Comparison of ENCODE assay signal across 8 cellular contexts in the genomic region with DNA sequence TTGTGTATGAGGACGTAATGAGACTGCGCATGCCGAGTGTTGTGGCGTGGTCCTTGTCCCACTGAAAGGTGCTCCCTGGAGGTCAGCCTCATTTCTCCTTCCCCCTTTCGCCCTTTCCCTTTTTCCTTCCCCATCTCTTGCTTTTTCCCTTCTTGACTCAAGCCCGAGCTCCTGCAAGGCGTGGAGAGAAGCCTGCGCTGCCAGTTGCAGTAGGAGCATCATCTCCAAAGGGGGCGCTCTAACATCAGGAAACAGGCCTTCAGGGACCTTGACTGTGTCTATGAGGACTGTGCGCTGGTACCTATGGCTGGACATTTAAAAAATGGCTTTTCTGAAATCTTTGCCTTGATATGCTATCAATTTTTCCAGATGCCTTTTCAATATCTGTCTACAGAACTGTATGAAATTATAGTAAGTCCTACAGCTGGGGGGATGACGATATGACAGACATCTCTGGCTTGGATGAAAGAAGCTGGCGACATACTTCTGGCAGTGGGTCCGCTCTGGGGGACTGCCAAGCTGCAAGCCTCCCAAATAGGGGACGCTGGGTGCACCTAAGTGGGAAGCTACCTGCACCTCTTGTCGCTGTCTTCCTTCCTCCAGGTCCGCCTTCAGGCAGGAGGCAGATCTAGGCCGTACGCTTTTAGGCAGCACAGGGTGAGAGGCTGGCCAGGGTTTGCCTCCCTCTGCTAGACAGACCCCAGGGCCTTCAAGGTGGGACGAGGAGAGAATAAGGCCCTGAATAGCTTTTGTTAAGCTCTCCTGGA.
DNase-seq lines count a peak whose midpoint lies in the region; ATAC-seq, FAIRE-seq and TF ChIP-seq lines count a peak whose summit lies in the region.

No MANE protein-coding gene starts in this region.

- CTCF ChIA-PET in activated CD4-positive, alpha-beta T cell treated with anti-CD3 and anti-CD28 coated beads for 36 hours (lab: Charles Lee), result interaction anchor here (0.7 to 1.7 kb wide), 4 partner anchors 58 to 551 kb away, joined by 3 to 5 read pairs (median 4); no protein-coding TSS in a partner anchor

- no peaks in the 10 kb centered on the region for H3K27me3 ChIP-seq in osteoblast (ENCODE audit: insufficient read depth, low read length)

- intact Hi-C loops in activated CD4-positive, alpha-beta T cell treated with anti-CD3 and anti-CD28 coated beads for 36 hours (cut with DNase I, micrococcal nuclease), result loop anchor here in 1 of 2 experiments (10.0 kb wide), 1 partner anchor 1500 kb away; no protein-coding TSS in a partner anchor

- no peak overlapping the region for H3K4me3 ChIP-seq in osteoblast (ENCODE audit: insufficient read depth, low read length)

- no peak for FAIRE-seq in RCC 7860 (lab: Jason Lieb, UNC)

- no peaks in the 10 kb centered on the region for H4K20me1 ChIP-seq in osteoblast (ENCODE audit: insufficient read depth, low read length)

- H3K4me2 ChIP-seq in osteoblast (ENCODE audit: insufficient read depth, low read length), result no peak overlapping the region

- no peaks in the 10 kb centered on the region for H3K79me2 ChIP-seq in osteoblast (ENCODE audit: insufficient read depth, low read length)

- no peaks in the 10 kb centered on the region for H3K36me3 ChIP-seq in osteoblast (ENCODE audit: insufficient read depth, low read length)

- DNase-seq in activated CD4-positive, alpha-beta T cell treated with anti-CD3 and anti-CD28 coated beads for 36 hours, result peak; percentile 47
- DNase-seq in activated CD4-positive, alpha-beta T cell treated with anti-CD3 and anti-CD28 coated beads for 4 hours, result no peak
- DNase-seq in LHCN-M2 (ENCODE audit: low read depth) (peak; percentile 15), RCC 7860 (ENCODE audit: low spot score) (peak; percentile 7), fibroblast of peridontal ligament (ENCODE audit: extremely low read depth) (peak; percentile 8), osteoblast (ENCODE audit: insufficient read length, low spot score, missing footprints) (peak; percentile 78)

- H3K9me3 Mint-ChIP-seq in activated CD4-positive, alpha-beta T cell treated with anti-CD3 and anti-CD28 coated beads for 36 hours (ENCODE audit: low read depth), result no peaks in the 10 kb centered on the region

- no peak overlapping the region for H2AFZ ChIP-seq in osteoblast (ENCODE audit: low read length)

- no peak for ATAC-seq in activated CD4-positive, alpha-beta T cell treated with anti-CD3 and anti-CD28 coated beads for 36 hours
- ATAC-seq in HG03565 (IDR thresholded peaks at IDR 0.05; ENCODE audit: unreplicated experiment) (no peak), HG02970 (IDR thresholded peaks at IDR 0.05; ENCODE audit: low FRiP score, unreplicated experiment) (no peak)

- POLR2A ChIA-PET in activated CD4-positive, alpha-beta T cell treated with anti-CD3 and anti-CD28 coated beads for 36 hours (lab: Charles Lee), result no interaction called here

- H3K27ac Mint-ChIP-seq in activated CD4-positive, alpha-beta T cell treated with anti-CD3 and anti-CD28 coated beads for 36 hours, result no peak overlapping the region

- peak; percentile 60 for TF ChIP-seq CTCF in osteoblast (IDR thresholded peaks at IDR 0.05; ENCODE audit: extremely low read depth, low read depth, low read length)

- H3K4me3 Mint-ChIP-seq in activated CD4-positive, alpha-beta T cell treated with anti-CD3 and anti-CD28 coated beads for 36 hours, result no peak overlapping the region

- H3K4me1 ChIP-seq in osteoblast (ENCODE audit: insufficient read depth, low read length), result no peaks in the 10 kb centered on the region

- H3K27ac ChIP-seq in osteoblast (ENCODE audit: low read depth, low read length), result no peak overlapping the region

- H3K27me3 Mint-ChIP-seq in activated CD4-positive, alpha-beta T cell treated with anti-CD3 and anti-CD28 coated beads for 36 hours, result peaks cover 24% of the 10 kb centered on the region

- no peaks in the 10 kb centered on the region for H3K4me1 Mint-ChIP-seq in activated CD4-positive, alpha-beta T cell treated with anti-CD3 and anti-CD28 coated beads for 36 hours

- H3K9me3 ChIP-seq in osteoblast (ENCODE audit: low read depth, low read length), result no peaks in the 10 kb centered on the region

- no peaks in the 10 kb centered on the region for H3K36me3 Mint-ChIP-seq in activated CD4-positive, alpha-beta T cell treated with anti-CD3 and anti-CD28 coated beads for 36 hours (ENCODE audit: low read depth)

Comparison
In these comparisons a context has a peak if more than half of its experiments do, and no peak if none do; other contexts are left out.
1. DNase-seq: peak in activated CD4-positive, alpha-beta T cell treated with anti-CD3 and anti-CD28 coated beads for 36 hours (single experiment), LHCN-M2 (single experiment), RCC 7860 (single experiment), fibroblast of peridontal ligament (single experiment) and osteoblast (single experiment); none in activated CD4-positive, alpha-beta T cell treated with anti-CD3 and anti-CD28 coated beads for 4 hours (0 of 2).